ENCODE assay signal across 21 cellular contexts in genomic region chr3:136503056-136503455, GRCh38.
"Had no signal": no experiment of that assay in that cellular context is flagged by ENCODE, and none has a peak within 500 bp of the region (broad histone marks: within the 10 kb centered on the region; RNA-seq: fewer than 3 reads in every experiment).

No MANE protein-coding gene starts in this region.

- ATAC-seq: esophagus mucosa; heart left ventricle; left lobe of liver; naive thymus-derived CD8-positive, alpha-beta T cell had no signal

- H3K27me3 ChIP-seq: dorsolateral prefrontal cortex, heart left ventricle, ovary, right atrium auricular region, stomach, transverse colon had no signal

- H3K27ac ChIP-seq: dorsolateral prefrontal cortex, heart left ventricle, ovary, right atrium auricular region, stomach, thoracic aorta, transverse colon had no signal

- H3K9me3 ChIP-seq: heart left ventricle, ovary, right atrium auricular region, stomach, thoracic aorta, transverse colon had no signal

- H3K36me3 ChIP-seq: ovary, right atrium auricular region, transverse colon had no signal

- DNase-seq: cortex of kidney; dorsolateral prefrontal cortex; effector CD8-positive, alpha-beta T cell; heart left ventricle; hypothalamus; islet precursor cell; mammary epithelial cell; naive thymus-derived CD8-positive, alpha-beta T cell; nucleus accumbens; ovary; small intestine; stimulated activated CD4-positive, alpha-beta T cell treated with anti-CD3 and anti-CD28 coated beads, Interleukin-12 subunit alpha, Interleukin-12 subunit beta, amount 100 ng/mL, for 4 hours; stimulated activated naive CD4-positive, alpha-beta T cell; stomach; substantia nigra; transverse colon had no signal

- H3K4me1 Mint-ChIP-seq: neural crest cell had no signal

- H3K4me1 ChIP-seq: transverse colon had no signal

- H3K4me3 Mint-ChIP-seq: naive thymus-derived CD8-positive, alpha-beta T cell; neural crest cell had no signal

- H3K4me3 ChIP-seq: dorsolateral prefrontal cortex, heart left ventricle, ovary, right atrium auricular region, stomach, thoracic aorta, transverse colon had no signal

- H3K9me3 Mint-ChIP-seq: naive thymus-derived CD8-positive, alpha-beta T cell; neural crest cell had no signal

- H3K27me3 Mint-ChIP-seq: naive thymus-derived CD8-positive, alpha-beta T cell had no signal
